ENCODE assay signal across 14 cellular contexts in the genomic region with DNA sequence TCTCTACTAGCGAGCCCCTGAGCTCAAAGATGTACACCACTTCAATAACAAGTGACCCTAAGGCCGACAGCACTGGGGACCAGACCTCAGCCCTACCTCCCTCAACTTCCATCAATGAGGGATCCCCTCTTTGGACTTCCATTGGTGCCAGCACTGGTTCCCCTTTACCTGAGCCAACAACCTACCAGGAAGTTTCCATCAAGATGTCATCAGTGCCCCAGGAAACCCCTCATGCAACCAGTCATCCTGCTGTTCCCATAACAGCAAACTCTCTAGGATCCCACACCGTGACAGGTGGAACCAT. TPM values are rescaled to one million over a fixed set of nuclear protein-coding genes. Genes with fewer than 3 reads are reported as not detected.
DNase-seq lines count a peak whose midpoint lies in the region; ATAC-seq and TF ChIP-seq lines count a peak whose summit lies in the region.
"Had no signal": no experiment of that assay in that cellular context is flagged by ENCODE, and none has a peak within 500 bp of the region (broad histone marks: within the 10 kb centered on the region; RNA-seq: fewer than 3 reads in every experiment).

No MANE protein-coding gene starts in this region.

- H3K36me3 ChIP-seq in CD8-positive, alpha-beta T cell (ENCODE audit: insufficient read depth, low read length) = peaks cover 6% of the 10 kb centered on the region
- no peaks in the 10 kb centered on the region for H3K36me3 ChIP-seq in neural cell (ENCODE audit: insufficient read depth, low read length)
- H3K36me3 ChIP-seq: cardiac muscle cell, right atrium auricular region had no signal

- POLR2A ChIA-PET in CD8-positive, alpha-beta T cell (lab: Charles Lee) = interaction anchor here (0.6 to 1.9 kb wide), 5 partner anchors 16 to 152 kb away, joined by 3 to 7 read pairs (median 3); a partner anchor contains a TSS

- H3K4me3 Mint-ChIP-seq in CD8-positive, alpha-beta T cell = peak overlapping the region; percentile 98
- peak overlapping the region; percentile 49 to 93 (median 84) for H3K4me3 Mint-ChIP-seq in IgD-negative memory B cell
- peak overlapping the region; percentile 93 for H3K4me3 Mint-ChIP-seq in activated naive CD8-positive, alpha-beta T cell treated with anti-CD3 and anti-CD28 coated beads for 36 hours
- H3K4me3 Mint-ChIP-seq in progenitor cell of endocrine pancreas (ENCODE audit: low read depth) = no peak overlapping the region

- peak overlapping the region; percentile 89 for H3K4me3 ChIP-seq in CD8-positive, alpha-beta T cell (ENCODE audit: low read depth, low read length)
- peak overlapping the region; percentile 35 for H3K4me3 ChIP-seq in neural cell (ENCODE audit: low read length)
- H3K4me3 ChIP-seq: cardiac muscle cell, SK-N-MC had no signal

- H3K27me3 Mint-ChIP-seq in CD8-positive, alpha-beta T cell (ENCODE audit: low read depth) = no peaks in the 10 kb centered on the region
- H3K27me3 Mint-ChIP-seq in IgD-negative memory B cell (peaks cover 2% of the 10 kb centered on the region), progenitor cell of endocrine pancreas (no peaks in the 10 kb centered on the region)
- H3K27me3 Mint-ChIP-seq in activated naive CD8-positive, alpha-beta T cell treated with anti-CD3 and anti-CD28 coated beads for 36 hours = no peaks in the 10 kb centered on the region

- peak overlapping the region; percentile 95 for H3K27ac Mint-ChIP-seq in CD8-positive, alpha-beta T cell
- H3K27ac Mint-ChIP-seq in IgD-negative memory B cell (peak overlapping the region in 2 of 3 donors; percentile 74 to 84), progenitor cell of endocrine pancreas (no peak overlapping the region)
- peak overlapping the region; percentile 94 for H3K27ac Mint-ChIP-seq in activated naive CD8-positive, alpha-beta T cell treated with anti-CD3 and anti-CD28 coated beads for 36 hours

- no peaks in the 10 kb centered on the region for H3K9me2 ChIP-seq in neural cell (ENCODE audit: insufficient read depth, low read length)

- H3K4me1 ChIP-seq in CD8-positive, alpha-beta T cell (ENCODE audit: insufficient read depth, low read length) = peaks cover 60% of the 10 kb centered on the region
- H3K4me1 ChIP-seq: foreskin keratinocyte had no signal

- H3F3A ChIP-seq in neural cell (ENCODE audit: insufficient read depth, low read length, poor library complexity, severe bottlenecking) = no peaks in the 10 kb centered on the region

- peak in 1 of 7 experiments; percentile 23 for DNase-seq in CD8-positive, alpha-beta T cell
- DNase-seq in activated naive CD8-positive, alpha-beta T cell treated with anti-CD3 and anti-CD28 coated beads for 36 hours = no peak
- DNase-seq in inferior parietal cortex (ENCODE audit: extremely low spot score) (no peak), progenitor cell of endocrine pancreas (ENCODE audit: low spot score, unreplicated experiment) (no peak)
- DNase-seq: foreskin keratinocyte had no signal

- CTCF ChIA-PET in CD8-positive, alpha-beta T cell (lab: Charles Lee) = interaction anchor here (1.4 kb wide), 1 partner anchor 13 kb away, joined by 3 read pairs; no protein-coding TSS in a partner anchor

- no peaks in the 10 kb centered on the region for H3K79me2 ChIP-seq in neural cell (replicated peaks; ENCODE audit: insufficient read depth, low read length)

- TF ChIP-seq RAD21 in neural cell (conservative IDR thresholded peaks at IDR 0.05) = no peak

- TF ChIP-seq CTCF in CD8-positive, alpha-beta T cell (IDR thresholded peaks at IDR 0.05) = no peak
- TF ChIP-seq CTCF in neural cell (IDR thresholded peaks at IDR 0.05; ENCODE audit: poor library complexity, severe bottlenecking) = no peak
- no peak for TF ChIP-seq CTCF in progenitor cell of endocrine pancreas (IDR thresholded peaks at IDR 0.05; ENCODE audit: unreplicated experiment)

- peak overlapping the region; percentile 65 for H3K27ac ChIP-seq in CD8-positive, alpha-beta T cell (ENCODE audit: low read depth, low read length)
- H3K27ac ChIP-seq in neural cell (ENCODE audit: low read length) = peak overlapping the region; percentile 20
- H3K27ac ChIP-seq: cardiac muscle cell, foreskin keratinocyte, KMS-11, right atrium auricular region, SK-N-MC had no signal

- H3K36me3 Mint-ChIP-seq in CD8-positive, alpha-beta T cell = peaks cover 44% of the 10 kb centered on the region
- no peaks in the 10 kb centered on the region for H3K36me3 Mint-ChIP-seq in IgD-negative memory B cell
- H3K36me3 Mint-ChIP-seq in activated naive CD8-positive, alpha-beta T cell treated with anti-CD3 and anti-CD28 coated beads for 36 hours = peaks cover 43% of the 10 kb centered on the region
- H3K36me3 Mint-ChIP-seq in progenitor cell of endocrine pancreas (ENCODE audit: insufficient read depth) = no peaks in the 10 kb centered on the region

- TF ChIP-seq EP300 in neural cell (conservative IDR thresholded peaks at IDR 0.05; ENCODE audit: poor library complexity, severe bottlenecking) = no peak

- H2AFZ ChIP-seq in neural cell (ENCODE audit: low read depth, low read length) = no peak overlapping the region

- intact Hi-C loops in CD8-positive, alpha-beta T cell (cut with DNase I, micrococcal nuclease) = loop anchor here (2.0 to 5.0 kb wide), 2 partner anchors 51 to 69 kb away; no protein-coding TSS in a partner anchor

- H4K20me1 ChIP-seq in neural cell (ENCODE audit: insufficient read depth) = no peaks in the 10 kb centered on the region

- no peak for ATAC-seq in CD8-positive, alpha-beta T cell
- ATAC-seq in GM18868 (IDR thresholded peaks at IDR 0.05; ENCODE audit: unreplicated experiment) (no peak), HG03354 (IDR thresholded peaks at IDR 0.05; ENCODE audit: poor library complexity, severe bottlenecking, unreplicated experiment) (no peak)
- ATAC-seq: foreskin keratinocyte had no signal

- peaks cover 69% of the 10 kb centered on the region for H3K4me1 Mint-ChIP-seq in CD8-positive, alpha-beta T cell (ENCODE audit: low read depth)
- H3K4me1 Mint-ChIP-seq in IgD-negative memory B cell = peaks cover 15 to 41% (median 37%) of the 10 kb centered on the region in 3 donors
- peaks cover 52% of the 10 kb centered on the region for H3K4me1 Mint-ChIP-seq in activated naive CD8-positive, alpha-beta T cell treated with anti-CD3 and anti-CD28 coated beads for 36 hours
- peaks cover 12% of the 10 kb centered on the region for H3K4me1 Mint-ChIP-seq in progenitor cell of endocrine pancreas (ENCODE audit: low read depth)

- H3K9ac ChIP-seq in neural cell (ENCODE audit: low read length) = no peak overlapping the region
- H3K9ac ChIP-seq: KMS-11 had no signal

- no peaks in the 10 kb centered on the region for H3K27me3 ChIP-seq in CD8-positive, alpha-beta T cell (ENCODE audit: insufficient read depth, low read length)
- no peaks in the 10 kb centered on the region for H3K27me3 ChIP-seq in neural cell (ENCODE audit: insufficient read depth, low read depth, low read length)
- H3K27me3 ChIP-seq: cardiac muscle cell, right atrium auricular region had no signal

- H3K9me3 Mint-ChIP-seq in CD8-positive, alpha-beta T cell = no peaks in the 10 kb centered on the region
- no peaks in the 10 kb centered on the region for H3K9me3 Mint-ChIP-seq in IgD-negative memory B cell
- no peaks in the 10 kb centered on the region for H3K9me3 Mint-ChIP-seq in activated naive CD8-positive, alpha-beta T cell treated with anti-CD3 and anti-CD28 coated beads for 36 hours
- no peaks in the 10 kb centered on the region for H3K9me3 Mint-ChIP-seq in progenitor cell of endocrine pancreas (ENCODE audit: low read depth)

- H3K4me2 ChIP-seq in neural cell (ENCODE audit: low read length) = no peak overlapping the region
- H3K4me2 ChIP-seq: KMS-11 had no signal

- no peaks in the 10 kb centered on the region for H3K9me3 ChIP-seq in CD8-positive, alpha-beta T cell (ENCODE audit: low read length)
- H3K9me3 ChIP-seq in neural cell (ENCODE audit: low read length) = no peaks in the 10 kb centered on the region
- H3K9me3 ChIP-seq: right atrium auricular region had no signal

TF ChIP-seq in neural cell, 6 proteins besides CTCF, POLR2A, EP300 and RAD21 (continues in another document):
- TF ChIP-seq POLR2AphosphoS5 (IDR thresholded peaks at IDR 0.05) (no peak), SMC3 (conservative IDR thresholded peaks at IDR 0.05; ENCODE audit: poor library complexity) (no peak), EZH2 (IDR thresholded peaks at IDR 0.05; ENCODE audit: borderline replicate concordance, insufficient read depth, low read length, poor library complexity, severe bottlenecking) (no peak)
- TF ChIP-seq, protein P1, sequence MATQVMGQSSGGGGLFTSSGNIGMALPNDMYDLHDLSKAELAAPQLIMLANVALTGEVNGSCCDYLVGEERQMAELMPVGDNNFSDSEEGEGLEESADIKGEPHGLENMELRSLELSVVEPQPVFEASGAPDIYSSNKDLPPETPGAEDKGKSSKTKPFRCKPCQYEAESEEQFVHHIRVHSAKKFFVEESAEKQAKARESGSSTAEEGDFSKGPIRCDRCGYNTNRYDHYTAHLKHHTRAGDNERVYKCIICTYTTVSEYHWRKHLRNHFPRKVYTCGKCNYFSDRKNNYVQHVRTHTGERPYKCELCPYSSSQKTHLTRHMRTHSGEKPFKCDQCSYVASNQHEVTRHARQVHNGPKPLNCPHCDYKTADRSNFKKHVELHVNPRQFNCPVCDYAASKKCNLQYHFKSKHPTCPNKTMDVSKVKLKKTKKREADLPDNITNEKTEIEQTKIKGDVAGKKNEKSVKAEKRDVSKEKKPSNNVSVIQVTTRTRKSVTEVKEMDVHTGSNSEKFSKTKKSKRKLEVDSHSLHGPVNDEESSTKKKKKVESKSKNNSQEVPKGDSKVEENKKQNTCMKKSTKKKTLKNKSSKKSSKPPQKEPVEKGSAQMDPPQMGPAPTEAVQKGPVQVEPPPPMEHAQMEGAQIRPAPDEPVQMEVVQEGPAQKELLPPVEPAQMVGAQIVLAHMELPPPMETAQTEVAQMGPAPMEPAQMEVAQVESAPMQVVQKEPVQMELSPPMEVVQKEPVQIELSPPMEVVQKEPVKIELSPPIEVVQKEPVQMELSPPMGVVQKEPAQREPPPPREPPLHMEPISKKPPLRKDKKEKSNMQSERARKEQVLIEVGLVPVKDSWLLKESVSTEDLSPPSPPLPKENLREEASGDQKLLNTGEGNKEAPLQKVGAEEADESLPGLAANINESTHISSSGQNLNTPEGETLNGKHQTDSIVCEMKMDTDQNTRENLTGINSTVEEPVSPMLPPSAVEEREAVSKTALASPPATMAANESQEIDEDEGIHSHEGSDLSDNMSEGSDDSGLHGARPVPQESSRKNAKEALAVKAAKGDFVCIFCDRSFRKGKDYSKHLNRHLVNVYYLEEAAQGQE (IDR thresholded peaks at IDR 0.05; ENCODE audit: borderline replicate concordance) = no peak

RNA-seq across cellular contexts. Expression of a gene that starts 0.7 kb away (rescaled TPM):
- total RNA-seq in CD8-positive, alpha-beta T cell = 10 to 100 TPM; 36.9 to 38.2 TPM
- polyA plus RNA-seq in IgD-negative memory B cell = 11.0 TPM
- 100 to 1,000 TPM; 122 TPM for total RNA-seq in activated naive CD8-positive, alpha-beta T cell treated with anti-CD3 and anti-CD28 coated beads for 36 hours
- 0.09 TPM in 1 of 2 replicates, not detected in the other for polyA plus RNA-seq in neural cell
- 0.12 and 0.24 TPM in 2 replicates for polyA minus RNA-seq in neural cell
- 0.19 and 0.20 TPM in 2 replicates for total RNA-seq in progenitor cell of endocrine pancreas
- total RNA-seq: foreskin keratinocyte, NCI-H460 had no signal
- polyA plus RNA-seq: foreskin keratinocyte had no signal

RNA-seq across cellular contexts. Expression of a gene that starts 15.2 kb away (rescaled TPM):
- total RNA-seq in CD8-positive, alpha-beta T cell = under 1 TPM in 1 of 2 experiments, not detected in 1; 0.76 TPM
- polyA plus RNA-seq in IgD-negative memory B cell (not detected), neural cell (2.7 and 3.9 TPM in 2 replicates)
- total RNA-seq in activated naive CD8-positive, alpha-beta T cell treated with anti-CD3 and anti-CD28 coated beads for 36 hours = 1 to 10 TPM; 5.4 to 5.5 TPM
- polyA minus RNA-seq in neural cell = 0.73 and 1.0 TPM in 2 replicates
- total RNA-seq in progenitor cell of endocrine pancreas = 106 and 115 TPM in 2 replicates

Comparison
In these comparisons a context has a peak if more than half of its experiments do, and no peak if none do; other contexts are left out.
1. RNA of a gene that starts 0.7 kb away (total RNA-seq): 122 TPM in activated naive CD8-positive, alpha-beta T cell treated with anti-CD3 and anti-CD28 coated beads for 36 hours and 36.9 to 38.2 TPM in CD8-positive, alpha-beta T cell; 0.19 to 0.20 TPM in progenitor cell of endocrine pancreas; every median in the first group is over 10 times any median in the second.
2. RNA of a gene that starts 15.2 kb away (total RNA-seq): 106 to 115 TPM in progenitor cell of endocrine pancreas; 5.4 to 5.5 TPM in activated naive CD8-positive, alpha-beta T cell treated with anti-CD3 and anti-CD28 coated beads for 36 hours and 0.76 TPM in CD8-positive, alpha-beta T cell; every median in the first group is over 10 times any median in the second.